Comparison of ENCODE assay signal across 30 cellular contexts in the genomic region with DNA sequence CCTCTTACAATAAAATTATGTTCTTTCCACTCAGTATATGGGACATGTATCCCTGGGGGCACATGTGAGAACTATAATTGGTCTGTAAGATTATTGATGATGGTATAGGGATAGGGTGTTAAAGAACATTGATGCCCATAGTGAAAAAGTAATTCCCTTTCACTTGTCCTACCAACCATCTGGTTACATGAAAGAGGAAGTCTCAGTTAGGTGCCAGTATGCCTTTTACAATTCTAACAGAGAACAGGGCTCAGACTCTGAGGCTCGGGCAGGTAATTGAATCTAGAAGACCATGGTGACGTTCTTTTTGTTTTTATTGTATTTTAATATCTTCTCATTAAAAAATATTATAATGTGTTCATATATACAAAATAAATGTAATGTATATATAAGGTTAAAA.
DNase-seq lines count a peak whose midpoint lies in the region; ATAC-seq and TF ChIP-seq lines count a peak whose summit lies in the region.
"Had no signal": no experiment of that assay in that cellular context is flagged by ENCODE, and none has a peak within 500 bp of the region (broad histone marks: within the 10 kb centered on the region; RNA-seq: fewer than 3 reads in every experiment).

No MANE protein-coding gene starts in this region.

- CTCF ChIA-PET in activated B cell treated with CpG ODN at 0.5 μM for 24 hours (lab: Charles Lee), result no interaction called here

- no peaks in the 10 kb centered on the region for H3K9me3 Mint-ChIP-seq in activated B cell treated with CpG ODN at 0.5 μM for 24 hours
- H3K9me3 Mint-ChIP-seq: activated naive CD8-positive, alpha-beta T cell treated with anti-CD3 and anti-CD28 coated beads, Interleukin-2, amount 50 U/mL, for 24 hours; activated T-cell treated with anti-CD3 and anti-CD28 coated beads, Interleukin-2, amount 50 U/mL, for 24 hours; immature natural killer cell; naive thymus-derived CD8-positive, alpha-beta T cell had no signal

- TF ChIP-seq CTCF in activated B cell treated with CpG ODN at 0.5 μM for 24 hours (IDR thresholded peaks at IDR 0.05), result no peak
- TF ChIP-seq CTCF in uterus (IDR thresholded peaks at IDR 0.05), result no peak

- H3K36me3 ChIP-seq in uterus, result no peaks in the 10 kb centered on the region
- H3K36me3 ChIP-seq: BLaER1, cardiac muscle cell, HAP-1, upper lobe of left lung had no signal

- no peaks in the 10 kb centered on the region for H3K4me1 ChIP-seq in uterus
- H3K4me1 ChIP-seq: BLaER1 had no signal

- intact Hi-C loops in activated B cell treated with CpG ODN at 0.5 μM for 24 hours (cut with micrococcal nuclease), result no loop called here
- intact Hi-C loops in uterus (cut with DNase I; ENCODE audit: low total_unique reads), result no loop called here

- H3K36me3 Mint-ChIP-seq in activated B cell treated with CpG ODN at 0.5 μM for 24 hours (ENCODE audit: low read depth), result no peaks in the 10 kb centered on the region
- H3K36me3 Mint-ChIP-seq: immature natural killer cell; naive thymus-derived CD8-positive, alpha-beta T cell had no signal

- no peak overlapping the region for H3K4me3 Mint-ChIP-seq in activated B cell treated with CpG ODN at 0.5 μM for 24 hours
- H3K4me3 Mint-ChIP-seq: activated naive CD8-positive, alpha-beta T cell treated with anti-CD3 and anti-CD28 coated beads, Interleukin-2, amount 50 U/mL, for 24 hours; activated T-cell treated with anti-CD3 and anti-CD28 coated beads, Interleukin-2, amount 50 U/mL, for 24 hours; immature natural killer cell; naive thymus-derived CD8-positive, alpha-beta T cell had no signal

- no peak for TF ChIP-seq POLR2A in uterus (IDR thresholded peaks at IDR 0.05)

- no peaks in the 10 kb centered on the region for H3K27me3 ChIP-seq in uterus
- H3K27me3 ChIP-seq: BLaER1, cardiac muscle cell, upper lobe of left lung had no signal

- peaks cover 0 to 4% of the 10 kb centered on the region in 2 donors for H3K9me3 ChIP-seq in uterus
- H3K9me3 ChIP-seq: BLaER1, HAP-1, upper lobe of left lung had no signal

- H3K27me3 Mint-ChIP-seq in activated B cell treated with CpG ODN at 0.5 μM for 24 hours, result no peaks in the 10 kb centered on the region
- H3K27me3 Mint-ChIP-seq: activated naive CD8-positive, alpha-beta T cell treated with anti-CD3 and anti-CD28 coated beads, Interleukin-2, amount 50 U/mL, for 24 hours; activated T-cell treated with anti-CD3 and anti-CD28 coated beads, Interleukin-2, amount 50 U/mL, for 24 hours; naive thymus-derived CD8-positive, alpha-beta T cell had no signal

- DNase-seq in activated B cell treated with CpG ODN at 0.5 μM for 24 hours (no peak), activated gamma-delta T cell (lab: John Stamatoyannopoulos, UW) (no peak), NCI-H2196 treated with DMSO at 0.1 percent for 48 hours (lab: John Stamatoyannopoulos, UW; ENCODE audit: unreplicated experiment) (no peak), uterus (no peak), NCI-H748 (lab: John Stamatoyannopoulos, UW; ENCODE audit: unreplicated experiment) (no peak)
- DNase-seq: activated CD4-positive, alpha-beta T cell treated with anti-CD3 and anti-CD28 coated beads, Interleukin-2, amount 50 U/mL, for 1 hour; activated CD4-positive, CD25-positive, alpha-beta regulatory T cell; activated naive CD4-positive, alpha-beta T cell; activated naive CD8-positive, alpha-beta T cell treated with anti-CD3 and anti-CD28 coated beads, Interleukin-2, amount 50 U/mL, for 24 hours; activated T-cell treated with anti-CD3 and anti-CD28 coated beads, Interleukin-2, amount 50 U/mL, for 24 hours; DMS153; effector CD4-positive, alpha-beta T cell; immature natural killer cell; KBM-7; left cardiac atrium; naive thymus-derived CD8-positive, alpha-beta T cell; NCI-H1436; NCI-H2081 treated with DMSO at 0.1 percent for 48 hours; occipital lobe; stimulated activated naive CD4-positive, alpha-beta T cell; T-helper 1 cell; upper lobe of left lung had no signal

- ATAC-seq in GM18511 (IDR thresholded peaks at IDR 0.05; ENCODE audit: unreplicated experiment) (peak; percentile 41), GM19395 (IDR thresholded peaks at IDR 0.05; ENCODE audit: unreplicated experiment) (peak; percentile 38), HG03342 (IDR thresholded peaks at IDR 0.05; ENCODE audit: unreplicated experiment) (peak; percentile 35), activated B cell treated with CpG ODN at 0.5 μM for 24 hours (ENCODE audit: low read depth) (peak; percentile 18)
- ATAC-seq: activated naive CD8-positive, alpha-beta T cell treated with anti-CD3 and anti-CD28 coated beads, Interleukin-2, amount 50 U/mL, for 24 hours; left cardiac atrium; naive thymus-derived CD8-positive, alpha-beta T cell had no signal

- peaks cover 11% of the 10 kb centered on the region for H3K4me1 Mint-ChIP-seq in activated B cell treated with CpG ODN at 0.5 μM for 24 hours
- H3K4me1 Mint-ChIP-seq: activated naive CD8-positive, alpha-beta T cell treated with anti-CD3 and anti-CD28 coated beads, Interleukin-2, amount 50 U/mL, for 24 hours; naive thymus-derived CD8-positive, alpha-beta T cell had no signal

- no peak overlapping the region for H3K4me3 ChIP-seq in uterus
- H3K4me3 ChIP-seq: BLaER1, cardiac muscle cell, HAP-1, lung, upper lobe of left lung had no signal

- POLR2A ChIA-PET in activated B cell treated with CpG ODN at 0.5 μM for 24 hours (lab: Charles Lee), result no interaction called here

- H3K27ac ChIP-seq in uterus, result no peak overlapping the region
- H3K27ac ChIP-seq: BLaER1, cardiac muscle cell, epithelial cell of prostate, upper lobe of left lung had no signal

- peak overlapping the region; percentile 26 for H3K27ac Mint-ChIP-seq in activated B cell treated with CpG ODN at 0.5 μM for 24 hours
- H3K27ac Mint-ChIP-seq: activated naive CD8-positive, alpha-beta T cell treated with anti-CD3 and anti-CD28 coated beads, Interleukin-2, amount 50 U/mL, for 24 hours; activated T-cell treated with anti-CD3 and anti-CD28 coated beads, Interleukin-2, amount 50 U/mL, for 24 hours; immature natural killer cell; naive thymus-derived CD8-positive, alpha-beta T cell had no signal
